Comparison of ENCODE assay signal across 10 cellular contexts in the genomic region with DNA sequence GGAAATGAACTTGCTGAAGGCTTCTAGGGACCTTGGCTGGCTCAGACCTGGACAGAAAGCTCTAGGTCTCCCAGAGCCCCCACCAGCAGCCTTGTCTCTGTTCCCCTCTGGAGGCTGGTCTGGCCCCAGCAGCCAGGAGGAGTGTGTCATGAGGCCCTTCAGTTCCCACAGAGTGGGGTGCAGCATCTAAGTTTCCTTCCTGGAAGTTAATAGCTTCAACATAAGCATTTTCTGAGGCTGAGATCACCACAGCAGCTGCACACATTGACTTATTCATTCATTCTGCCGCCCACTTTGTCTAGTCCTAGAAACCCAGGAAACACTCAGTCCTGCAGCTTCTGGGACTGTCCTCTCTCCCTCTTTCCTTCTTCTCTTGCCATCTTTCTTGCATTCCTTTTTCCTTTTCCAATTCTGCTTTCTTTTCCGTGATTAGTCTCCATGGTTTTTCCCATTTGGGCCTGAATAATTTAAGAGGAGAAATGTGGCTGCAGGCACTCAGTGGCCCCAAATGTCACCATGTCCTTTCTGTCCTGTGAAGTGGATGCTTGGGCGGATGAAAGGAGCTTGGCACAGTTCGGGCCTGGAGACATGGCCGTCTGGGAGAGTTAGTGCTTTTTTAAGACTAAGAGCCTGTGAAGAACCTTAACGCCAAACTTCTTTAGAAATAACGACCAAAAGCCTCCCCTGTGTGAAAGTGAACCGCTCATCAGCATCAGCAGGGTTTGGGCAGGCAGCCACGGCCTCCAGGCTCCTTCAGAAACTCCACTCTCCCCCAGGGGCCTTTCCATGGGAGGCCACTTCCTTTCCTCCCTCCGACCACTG. TPM values are rescaled to one million over a fixed set of nuclear protein-coding genes. Genes with fewer than 3 reads are reported as not detected.
DNase-seq lines count a peak whose midpoint lies in the region; ATAC-seq and TF ChIP-seq lines count a peak whose summit lies in the region.
"Had no signal": no experiment of that assay in that cellular context is flagged by ENCODE, and none has a peak within 500 bp of the region (broad histone marks: within the 10 kb centered on the region; RNA-seq: fewer than 3 reads in every experiment).

No MANE protein-coding gene starts in this region.

- no peak overlapping the region for H3K4me3 ChIP-seq in parathyroid adenoma (ENCODE audit: low read depth, low read length)
- H3K4me3 ChIP-seq in testis = no peak overlapping the region

- DNase-seq in GM04503 (ENCODE audit: low read depth) = peak; percentile 80
- DNase-seq in RKO (ENCODE audit: low spot score) = peak; percentile 81
- peak; percentile 90 for DNase-seq in fibroblast of peridontal ligament (ENCODE audit: extremely low read depth)
- no peak for DNase-seq in NCI-H146 (lab: John Stamatoyannopoulos, UW)
- no peak for DNase-seq in NCI-H187 treated with DMSO at 0.1 percent for 48 hours (lab: John Stamatoyannopoulos, UW)
- DNase-seq in testis = no peak
- DNase-seq: Kasumi-1, SHP77 had no signal

- H3K79me2 ChIP-seq in parathyroid adenoma = no peaks in the 10 kb centered on the region

- H3K36me3 ChIP-seq in parathyroid adenoma (ENCODE audit: control insufficient read depth, insufficient read depth, low read length) (no peaks in the 10 kb centered on the region), testis (ENCODE audit: low read depth, missing control alignments) (no peaks in the 10 kb centered on the region)

- H3K4me2 ChIP-seq in parathyroid adenoma (ENCODE audit: low read length) = no peak overlapping the region

- no peaks in the 10 kb centered on the region for H3K9me3 ChIP-seq in parathyroid adenoma (ENCODE audit: control insufficient read depth, low read length)
- H3K9me3 ChIP-seq in testis = no peaks in the 10 kb centered on the region

- H3K27me3 ChIP-seq in parathyroid adenoma (ENCODE audit: control insufficient read depth, insufficient read depth, low read length) (no peaks in the 10 kb centered on the region), testis (no peaks in the 10 kb centered on the region)

- 75 to 79% methylated on average over 10 of the region's 10 CpGs for WGBS in testis, 2 donors

- TF ChIP-seq CTCF in parathyroid adenoma (IDR thresholded peaks at IDR 0.05) (no peak), testis (IDR thresholded peaks at IDR 0.05) (no peak)

- no peak overlapping the region for H2AFZ ChIP-seq in parathyroid adenoma

- ATAC-seq in HG02798 (IDR thresholded peaks at IDR 0.05; ENCODE audit: poor library complexity, unreplicated experiment) = no peak

- H3K27ac ChIP-seq in parathyroid adenoma (peak overlapping the region; percentile 52), testis (no peak overlapping the region)

- no peak overlapping the region for H3K9ac ChIP-seq in parathyroid adenoma

- intact Hi-C loops in testis (cut with DNase I; ENCODE audit: low total_unique reads) = no loop called here

- H3K4me1 ChIP-seq in parathyroid adenoma (peaks cover 16% of the 10 kb centered on the region), testis (peaks cover 25% of the 10 kb centered on the region)

- TF ChIP-seq POLR2A in testis (IDR thresholded peaks at IDR 0.05) = no peak

RNA-seq across cellular contexts. Expression of a gene that starts 31.0 kb away (rescaled TPM):
- total RNA-seq in testis = 100 to 1,000 TPM in 1 of 2 donors, 10 to 100 TPM in 1; 96.4 to 156 TPM
- 57.6 TPM for polyA plus RNA-seq in testis (ENCODE audit: insufficient read depth, low read depth, low replicate concordance)

Comparison
In these comparisons a context has a peak if more than half of its experiments do, and no peak if none do; other contexts are left out.
1. DNase-seq: peak in GM04503 (single experiment), RKO (single experiment) and fibroblast of peridontal ligament (single experiment); none in NCI-H146 (single experiment), NCI-H187 treated with DMSO at 0.1 percent for 48 hours (single experiment) and testis (single experiment).